ENCODE assay signal across 13 cellular contexts in the genomic region with DNA sequence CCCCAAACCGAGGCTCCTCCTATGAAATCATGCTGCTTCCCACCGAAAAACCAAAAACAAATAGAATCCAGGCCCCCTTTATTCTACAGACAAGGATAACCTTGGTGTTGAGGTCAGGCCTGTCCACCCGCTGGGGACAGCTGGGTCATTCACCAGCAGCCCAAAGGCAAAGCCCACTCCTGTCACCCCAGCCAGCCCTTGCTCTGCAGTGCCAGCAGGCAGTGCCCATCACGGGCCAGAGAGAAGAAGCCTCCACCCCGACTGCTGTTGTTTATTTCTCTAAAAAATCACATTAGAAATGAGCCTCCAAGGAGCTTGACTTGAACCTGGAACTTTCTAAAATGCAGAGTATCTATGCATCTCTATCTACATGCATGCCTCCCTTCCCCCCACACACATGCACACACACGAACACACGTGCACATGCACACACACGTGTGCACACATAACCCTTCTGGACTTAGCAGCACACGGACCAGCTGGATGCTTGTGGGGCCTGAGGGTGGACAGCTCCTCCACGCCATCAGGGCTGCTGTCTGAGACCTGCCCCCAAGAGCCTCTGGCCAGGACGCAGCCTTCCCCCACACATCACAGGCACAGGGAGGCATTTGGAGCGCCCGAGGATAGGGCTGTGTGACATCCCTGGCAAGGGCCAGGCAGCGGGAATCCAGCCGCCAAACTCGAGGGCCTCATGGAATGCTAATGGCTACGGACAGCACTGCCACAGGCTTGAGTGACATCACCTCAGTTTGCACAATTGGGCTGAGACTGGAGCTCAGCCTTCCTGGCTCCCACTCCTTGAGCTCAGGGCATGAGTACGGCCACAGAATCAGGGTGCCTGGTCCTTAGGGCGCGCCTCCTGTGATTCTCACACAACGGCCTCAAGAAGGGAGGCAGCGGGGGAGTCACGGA. TPM values are rescaled to one million over a fixed set of nuclear protein-coding genes. Genes with fewer than 3 reads are reported as not detected.
DNase-seq lines count a peak whose midpoint lies in the region; ATAC-seq and TF ChIP-seq lines count a peak whose summit lies in the region.
"Had no signal": no experiment of that assay in that cellular context is flagged by ENCODE, and none has a peak within 500 bp of the region (broad histone marks: within the 10 kb centered on the region; RNA-seq: fewer than 3 reads in every experiment).

No MANE protein-coding gene starts in this region.

- ATAC-seq in SK-N-SH treated with all-trans-retinoic acid at 6 μM for 48 hours: 0 out of 3 replicates have a peak, but pooled peaks have one; percentile 11
- ATAC-seq in HG03025 (IDR thresholded peaks at IDR 0.05; ENCODE audit: low FRiP score, unreplicated experiment): no peak
- ATAC-seq in GM19023 (IDR thresholded peaks at IDR 0.05; ENCODE audit: unreplicated experiment): no peak

- peaks cover 1 to 2% (median 1%) of the 10 kb centered on the region in 3 donors for H3K27me3 Mint-ChIP-seq in CD14-positive monocyte (ENCODE audit: low read depth in 3 of 3)

- DNase-seq in CD14-positive monocyte (ENCODE audit: low spot score): no peak
- DNase-seq in left kidney (ENCODE audit: low read depth, low spot score): peak; percentile 34
- peak; percentile 38 for DNase-seq in posterior vena cava (ENCODE audit: low spot score)
- DNase-seq in NCI-H146 treated with DMSO at 0.1 percent for 48 hours (lab: John Stamatoyannopoulos, UW; ENCODE audit: unreplicated experiment): no peak
- no peak for DNase-seq in stimulated activated CD4-positive, alpha-beta T cell treated with anti-CD3 and anti-CD28 coated beads, Interleukin-1b, Interleukin-23, amount 100 ng/mL, for 48 hours
- DNase-seq: activated CD4-positive, alpha-beta T cell treated with anti-CD3 and anti-CD28 coated beads, Interleukin-2, amount 50 U/mL, for 4 hours; BE2C; DMS79 treated with DMSO at 0.1 percent for 48 hours; NCI-H187 treated with DMSO at 0.1 percent for 48 hours; NCI-H510A treated with DMSO at 0.1 percent for 48 hours had no signal

- no peaks in the 10 kb centered on the region for H3K9me3 Mint-ChIP-seq in CD14-positive monocyte

- intact Hi-C loops in CD14-positive monocyte (cut with micrococcal nuclease): loop anchor here (5.0 kb wide), 3 partner anchors 47 to 68 kb away; no protein-coding TSS in a partner anchor
- intact Hi-C loops in posterior vena cava (cut with DNase I): no loop called here

- no peak for TF ChIP-seq CTCF in CD14-positive monocyte (IDR thresholded peaks at IDR 0.05)

- no peak overlapping the region for H3K4me3 Mint-ChIP-seq in CD14-positive monocyte

- peak overlapping the region in 5 of 7 donors; percentile 68 to 100 (median 80) for H3K27ac Mint-ChIP-seq in CD14-positive monocyte

- H3K4me1 Mint-ChIP-seq in CD14-positive monocyte: peaks cover 62% of the 10 kb centered on the region

- H3K36me3 Mint-ChIP-seq in CD14-positive monocyte: peaks cover 42 to 49% of the 10 kb centered on the region in 2 donors

TF ChIP-seq in SK-N-SH treated with all-trans-retinoic acid at 6 μM for 48 hours, 23 proteins besides CTCF, POLR2A, EP300 and RAD21:
- TF ChIP-seq RARB (CRISPR knock-in tag; IDR thresholded peaks at IDR 0.05): no peak
- TF ChIP-seq TOX (CRISPR knock-in tag; IDR thresholded peaks at IDR 0.05; ENCODE audit: borderline replicate concordance): no peak
- TF ChIP-seq ZFP3 (CRISPR knock-in tag; IDR thresholded peaks at IDR 0.05): no peak
- TF ChIP-seq ESRRG (CRISPR knock-in tag; IDR thresholded peaks at IDR 0.05): no peak

RNA-seq across cellular contexts. Expression of gene PRKAG2, which starts 22.8 kb away (rescaled TPM):
- 10 to 100 TPM; 29.2 to 30.9 TPM for polyA plus RNA-seq in CD14-positive monocyte
- total RNA-seq in posterior vena cava: 10 to 100 TPM; 91.8 to 94.2 TPM

Comparison
In these comparisons a context has a peak if more than half of its experiments do, and no peak if none do; other contexts are left out.
1. DNase-seq: peak in left kidney (single experiment) and posterior vena cava (single experiment); none in CD14-positive monocyte (single experiment), NCI-H146 treated with DMSO at 0.1 percent for 48 hours (single experiment) and stimulated activated CD4-positive, alpha-beta T cell treated with anti-CD3 and anti-CD28 coated beads, Interleukin-1b, Interleukin-23, amount 100 ng/mL, for 48 hours (single experiment).
2. intact Hi-C loops: an anchor here in CD14-positive monocyte (5.0 kb wide); none called in posterior vena cava.